ENCODE assay signal across 36 cellular contexts in the genomic region with DNA sequence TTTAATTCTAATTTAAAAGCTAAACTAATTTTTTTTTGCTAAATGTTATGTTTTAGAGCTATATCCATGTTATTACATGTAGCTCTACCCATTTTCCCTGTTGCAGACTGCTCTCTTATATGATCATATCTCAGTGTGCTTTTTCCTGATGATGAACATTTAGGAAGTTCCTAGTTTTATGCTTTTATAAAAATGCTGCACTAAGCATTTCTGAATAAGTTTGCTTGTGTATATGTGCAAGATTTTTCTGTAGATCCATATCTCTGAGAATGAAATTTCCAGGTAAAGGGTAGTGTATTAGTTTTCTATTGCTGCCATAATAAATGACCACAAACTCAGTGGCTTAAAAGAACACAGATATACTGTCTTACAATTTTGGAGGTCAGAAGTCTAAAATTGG.
"Had no signal": no experiment of that assay in that cellular context is flagged by ENCODE, and none has a peak within 500 bp of the region (broad histone marks: within the 10 kb centered on the region; RNA-seq: fewer than 3 reads in every experiment).

No MANE protein-coding gene starts in this region.

- H3K36me3 Mint-ChIP-seq: activated CD4-positive, alpha-beta memory T cell treated with anti-CD3 and anti-CD28 coated beads for 36 hours; activated naive CD4-positive, alpha-beta T cell treated with anti-CD3 and anti-CD28 coated beads, Interleukin-2, amount 50 U/mL, for 72 hours; activated naive CD8-positive, alpha-beta T cell treated with anti-CD3 and anti-CD28 coated beads for 36 hours had no signal

- ATAC-seq: activated CD8-positive, alpha-beta T cell treated with anti-CD3 and anti-CD28 coated beads for 36 hours; activated naive CD4-positive, alpha-beta T cell treated with anti-CD3 and anti-CD28 coated beads, Interleukin-2, amount 50 U/mL, for 72 hours; activated T-cell treated with anti-CD3 and anti-CD28 coated beads, Interleukin-2, amount 50 U/mL, for 4 hours; activated T-cell treated with anti-CD3 and anti-CD28 coated beads, Interleukin-2, amount 50 U/mL, for 72 hours; activated T-helper 17 cell treated with anti-CD3 and anti-CD28 coated beads, Interleukin-2, amount 50 U/mL, for 72 hours; body of pancreas had no signal

- H3K4me3 ChIP-seq: adrenal gland, body of pancreas, breast epithelium had no signal

- H3K27me3 ChIP-seq: adrenal gland, body of pancreas, brain microvascular endothelial cell, breast epithelium had no signal

- H3K4me3 Mint-ChIP-seq: activated B cell treated with CpG ODN at 0.5 μM for 24 hours; activated CD4-positive, alpha-beta memory T cell treated with anti-CD3 and anti-CD28 coated beads for 36 hours; activated CD4-positive, alpha-beta T cell treated with anti-CD3 and anti-CD28 coated beads, Interleukin-2, amount 10 ng/mL, durations not matched to agents 24 days and 14 days; activated CD8-positive, alpha-beta T cell treated with anti-CD3 and anti-CD28 coated beads for 36 hours; activated naive CD4-positive, alpha-beta T cell treated with anti-CD3 and anti-CD28 coated beads for 36 hours; activated naive CD8-positive, alpha-beta T cell treated with anti-CD3 and anti-CD28 coated beads for 36 hours; activated T-cell treated with anti-CD3 and anti-CD28 coated beads, Interleukin-2, amount 50 U/mL, for 4 hours; activated T-cell treated with anti-CD3 and anti-CD28 coated beads, Interleukin-2, amount 50 U/mL, for 72 hours; activated T-helper 1 cell treated with anti-CD3 and anti-CD28 coated beads, Interleukin-12 subunit alpha, Interleukin-12 subunit beta, Interleukin-2, Interleukin-4 antibody, amounts not matched to agents 30 ng/mL and 10 ng/mL and 1 ng/mL, durations not matched to agents 14 hours and 24 hours and 36 hours; activated T-helper 17 cell treated with anti-CD3 and anti-CD28 coated beads, Interleukin-2, amount 50 U/mL, for 72 hours; T-helper 1 cell treated with Interleukin-12 subunit alpha and Interleukin-12 subunit beta and Interleukin-4 antibody, amounts not matched to agents 30 μg/mL and 1 μg/mL, for 36 hours; T-helper 2 cell treated with Interferon-gamma antibody and Interleukin-4, amounts not matched to agents 5 μg/mL and 100 μg/mL, for 36 hours had no signal

- H3K4me1 ChIP-seq: adrenal gland, body of pancreas, breast epithelium had no signal

- H3K36me3 ChIP-seq: adrenal gland, brain microvascular endothelial cell, breast epithelium had no signal

- FAIRE-seq: astrocyte, TTC549 had no signal

- H3K9me3 Mint-ChIP-seq: activated B cell treated with CpG ODN at 0.5 μM for 24 hours; activated CD4-positive, alpha-beta T cell treated with anti-CD3 and anti-CD28 coated beads, Interleukin-2, amount 10 ng/mL, durations not matched to agents 24 days and 14 days; activated CD8-positive, alpha-beta T cell treated with anti-CD3 and anti-CD28 coated beads for 36 hours; activated naive CD4-positive, alpha-beta T cell treated with anti-CD3 and anti-CD28 coated beads for 36 hours; activated naive CD8-positive, alpha-beta T cell treated with anti-CD3 and anti-CD28 coated beads for 36 hours; activated T-helper 1 cell treated with anti-CD3 and anti-CD28 coated beads, Interleukin-12 subunit alpha, Interleukin-12 subunit beta, Interleukin-2, Interleukin-4 antibody, amounts not matched to agents 30 ng/mL and 10 ng/mL and 1 ng/mL, durations not matched to agents 14 hours and 24 hours and 36 hours; T-helper 1 cell treated with Interleukin-12 subunit alpha and Interleukin-12 subunit beta and Interleukin-4 antibody, amounts not matched to agents 30 μg/mL and 1 μg/mL, for 36 hours; T-helper 2 cell treated with Interferon-gamma antibody and Interleukin-4, amounts not matched to agents 5 μg/mL and 100 μg/mL, for 36 hours had no signal

- H3K4me1 Mint-ChIP-seq: activated B cell treated with CpG ODN at 0.5 μM for 24 hours; activated CD4-positive, alpha-beta T cell treated with anti-CD3 and anti-CD28 coated beads, Interleukin-2, amount 10 ng/mL, durations not matched to agents 24 days and 14 days; activated naive CD8-positive, alpha-beta T cell treated with anti-CD3 and anti-CD28 coated beads for 36 hours; activated T-helper 17 cell treated with anti-CD3 and anti-CD28 coated beads, Interleukin-2, amount 50 U/mL, for 72 hours had no signal

- H3K27me3 Mint-ChIP-seq: activated B cell treated with CpG ODN at 0.5 μM for 24 hours; activated CD4-positive, alpha-beta memory T cell treated with anti-CD3 and anti-CD28 coated beads for 36 hours; activated CD4-positive, alpha-beta T cell treated with anti-CD3 and anti-CD28 coated beads, Interleukin-2, amount 10 ng/mL, durations not matched to agents 24 days and 14 days; activated CD8-positive, alpha-beta T cell treated with anti-CD3 and anti-CD28 coated beads for 36 hours; activated naive CD8-positive, alpha-beta T cell treated with anti-CD3 and anti-CD28 coated beads for 36 hours; activated T-helper 17 cell treated with anti-CD3 and anti-CD28 coated beads, Interleukin-2, amount 50 U/mL, for 72 hours had no signal

- H3K27ac ChIP-seq: adrenal gland, body of pancreas, brain microvascular endothelial cell, breast epithelium, VCaP had no signal

- H3K9me3 ChIP-seq: adrenal gland, body of pancreas, breast epithelium had no signal

- H3K27ac Mint-ChIP-seq: activated B cell treated with CpG ODN at 0.5 μM for 24 hours; activated CD4-positive, alpha-beta memory T cell treated with anti-CD3 and anti-CD28 coated beads for 36 hours; activated CD4-positive, alpha-beta T cell treated with anti-CD3 and anti-CD28 coated beads, Interleukin-2, amount 10 ng/mL, durations not matched to agents 24 days and 14 days; activated CD8-positive, alpha-beta T cell treated with anti-CD3 and anti-CD28 coated beads for 36 hours; activated naive CD4-positive, alpha-beta T cell treated with anti-CD3 and anti-CD28 coated beads for 36 hours; activated naive CD4-positive, alpha-beta T cell treated with anti-CD3 and anti-CD28 coated beads, Interleukin-2, amount 50 U/mL, for 72 hours; activated naive CD8-positive, alpha-beta T cell treated with anti-CD3 and anti-CD28 coated beads for 36 hours; activated T-cell treated with anti-CD3 and anti-CD28 coated beads, Interleukin-2, amount 50 U/mL, for 72 hours; activated T-helper 1 cell treated with anti-CD3 and anti-CD28 coated beads, Interleukin-12 subunit alpha, Interleukin-12 subunit beta, Interleukin-2, Interleukin-4 antibody, amounts not matched to agents 30 ng/mL and 10 ng/mL and 1 ng/mL, durations not matched to agents 14 hours and 24 hours and 36 hours; activated T-helper 17 cell treated with anti-CD3 and anti-CD28 coated beads, Interleukin-2, amount 50 U/mL, for 72 hours; T-helper 1 cell treated with Interleukin-12 subunit alpha and Interleukin-12 subunit beta and Interleukin-4 antibody, amounts not matched to agents 30 μg/mL and 1 μg/mL, for 36 hours; T-helper 2 cell treated with Interferon-gamma antibody and Interleukin-4, amounts not matched to agents 5 μg/mL and 100 μg/mL, for 36 hours had no signal

- DNase-seq: activated B cell treated with CpG ODN at 0.5 μM for 24 hours; activated CD4-positive, alpha-beta memory T cell treated with anti-CD3 and anti-CD28 coated beads for 36 hours; activated CD4-positive, alpha-beta T cell treated with anti-CD3 and anti-CD28 coated beads for 4 hours; activated CD4-positive, alpha-beta T cell treated with anti-CD3 and anti-CD28 coated beads, Interleukin-2, amount 10 ng/mL, durations not matched to agents 24 days and 14 days; activated CD4-positive, alpha-beta T cell treated with anti-CD3 and anti-CD28 coated beads, Interleukin-2, amount 50 U/mL, for 1 hour; activated CD4-positive, alpha-beta T cell treated with anti-CD3 and anti-CD28 coated beads, Interleukin-2, amount 50 U/mL, for 4 hours; activated CD4-positive, CD25-positive, alpha-beta regulatory T cell treated with anti-CD3 and anti-CD28 coated beads, Interleukin-2, amount 50 U/mL, for 72 hours; activated CD8-positive, alpha-beta memory T cell treated with anti-CD3 and anti-CD28 coated beads, Interleukin-2, amount 50 U/mL, for 4 hours; activated CD8-positive, alpha-beta T cell treated with anti-CD3 and anti-CD28 coated beads for 36 hours; activated effector memory CD4-positive, alpha-beta T cell treated with anti-CD3 and anti-CD28 coated beads, Interleukin-2, amount 50 U/mL, for 16 hours; activated gamma-delta T cell treated with Interleukin-2 at 50 U/mL for 16 hours; activated naive CD4-positive, alpha-beta T cell; activated naive CD4-positive, alpha-beta T cell treated with anti-CD3 and anti-CD28 coated beads for 36 hours; activated naive CD4-positive, alpha-beta T cell treated with anti-CD3 and anti-CD28 coated beads, Interleukin-2, amount 50 U/mL, for 16 hours; activated naive CD8-positive, alpha-beta T cell treated with anti-CD3 and anti-CD28 coated beads for 36 hours; activated T-cell treated with anti-CD3 and anti-CD28 coated beads for 4 hours; activated T-cell treated with anti-CD3 and anti-CD28 coated beads, Interleukin-2, amount 50 U/mL, for 1 hour; activated T-cell treated with anti-CD3 and anti-CD28 coated beads, Interleukin-2, amount 50 U/mL, for 4 hours; activated T-cell treated with anti-CD3 and anti-CD28 coated beads, Interleukin-2, amount 50 U/mL, for 72 hours; adrenal gland; amniotic stem cell; aorta; body of pancreas; brain microvascular endothelial cell; central memory CD4-positive, alpha-beta T cell; T-helper 2 cell; T-helper 9 cell had no signal
